8 cellular contexts compared by ENCODE assay signal in genomic region chr6:149317656-149318571, GRCh38. TPM values are rescaled to one million over a fixed set of nuclear protein-coding genes. Genes with fewer than 3 reads are reported as not detected.
DNase-seq lines count a peak whose midpoint lies in the region; ATAC-seq, FAIRE-seq and TF ChIP-seq lines count a peak whose summit lies in the region.

Gene TAB2, plus strand, starts transcription at chr6:149317712. Its CDS starts 52,286 bp downstream, at chr6:149369998.

- no peaks in the 10 kb centered on the region for H3K9me3 ChIP-seq in CD4-positive, alpha-beta T cell (ENCODE audit: control insufficient read depth, low read length)
- no peaks in the 10 kb centered on the region for H3K9me3 ChIP-seq in kidney (ENCODE audit: control insufficient read depth in 1 of 2, low read length in 2 of 2)

- peak within 1 kb of the TSS; percentile 95 for H3K27ac ChIP-seq in CD4-positive, alpha-beta T cell (ENCODE audit: low read depth, low read length)
- H3K27ac ChIP-seq in VCaP (peak within 1 kb of the TSS; percentile 96), kidney (ENCODE audit: low read depth in 2 of 2, low read length in 2 of 2) (peak within 1 kb of the TSS; percentile 95 to 96)

- H3K4me1 ChIP-seq in kidney (ENCODE audit: control insufficient read depth in 1 of 2, insufficient read depth in 1 of 2, low read depth in 1 of 2, low read length in 2 of 2): peaks cover 5 to 7% of the 10 kb centered on the region in 2 donors

- TF ChIP-seq CTCF in CD4-positive, alpha-beta T cell (IDR thresholded peaks at IDR 0.05): no peak
- TF ChIP-seq CTCF in VCaP (conservative IDR thresholded peaks at IDR 0.05): no peak
- TF ChIP-seq CTCF in kidney (IDR thresholded peaks at IDR 0.05; ENCODE audit: borderline replicate concordance, extremely low read depth, insufficient read depth): no peak

- POLR2A ChIA-PET in CD4-positive, alpha-beta T cell (lab: Charles Lee): interaction anchor here (0.5 to 2.4 kb wide), 20 partner anchors 10 to 400 kb away, joined by 3 to 16 read pairs (median 4); partner anchors contain the start of gene LATS1

- CTCF ChIA-PET in CD4-positive, alpha-beta T cell (lab: Charles Lee): interaction anchor here (1.4 to 1.7 kb wide), 3 partner anchors 83 to 167 kb away, joined by 3 to 4 read pairs (median 4); partner anchors contain the start of gene ZC3H12D

- H3K27me3 Mint-ChIP-seq in CD4-positive, alpha-beta T cell: no peaks in the 10 kb centered on the region
- H3K27me3 Mint-ChIP-seq in IgD-negative memory B cell: no peaks in the 10 kb centered on the region

- peak within 1 kb of the TSS; percentile 73 to 85 for H3K4me3 ChIP-seq in kidney (ENCODE audit: low read length in 2 of 2)

- DNase-seq in CD4-positive, alpha-beta T cell: peak; percentile 43 to 69 (median 56)
- DNase-seq in T47D (ENCODE audit: low read depth in 1 of 2, low spot score in 1 of 2) (peak; percentile 8 to 39), kidney (peak; percentile 86), COR-L47 (lab: John Stamatoyannopoulos, UW) (no peak)
- DNase-seq in stimulated activated CD4-positive, alpha-beta T cell treated with anti-CD3 and anti-CD28 coated beads, Interleukin-15, amount 100 ng/mL, for 24 hours: peak; percentile 87

- peak; percentile 32 for ATAC-seq in CD4-positive, alpha-beta T cell (ENCODE audit: poor library complexity)
- peak; percentile 25 for ATAC-seq in GM21423 (IDR thresholded peaks at IDR 0.05; ENCODE audit: unreplicated experiment)

- peaks cover 14% of the 10 kb centered on the region for H3K36me3 Mint-ChIP-seq in CD4-positive, alpha-beta T cell (ENCODE audit: low read depth)
- no peaks in the 10 kb centered on the region for H3K36me3 Mint-ChIP-seq in IgD-negative memory B cell

- in situ Hi-C loops in T47D (cut with HindIII; ENCODE audit: low pct_unique_long_range_greater_than_20kb, low sequenced_read_pairs): no loop called here

- peaks cover 58% of the 10 kb centered on the region for H3K4me1 Mint-ChIP-seq in CD4-positive, alpha-beta T cell (ENCODE audit: low read depth)
- H3K4me1 Mint-ChIP-seq in IgD-negative memory B cell: peaks cover 29 to 30% (median 30%) of the 10 kb centered on the region in 3 donors

- H3K9ac ChIP-seq in kidney (ENCODE audit: low read length in 2 of 2): peak within 1 kb of the TSS; percentile 68 to 92

- H3K27me3 ChIP-seq in CD4-positive, alpha-beta T cell (ENCODE audit: control insufficient read depth, insufficient read depth, low read length): no peaks in the 10 kb centered on the region

- intact Hi-C loops in CD4-positive, alpha-beta T cell (cut with DNase I, micrococcal nuclease): loop anchor here (1.0 to 10.0 kb wide), 8 partner anchors 49 to 235 kb away; no protein-coding TSS in a partner anchor
- intact Hi-C loops in kidney (cut with DNase I): no loop called here

- no peak for FAIRE-seq in kidney (lab: Jason Lieb, UNC)

- H3K36me3 ChIP-seq in kidney (ENCODE audit: control insufficient read depth in 1 of 2, insufficient read depth in 2 of 2, low read length in 2 of 2): no peaks in the 10 kb centered on the region

- H3K4me3 Mint-ChIP-seq in CD4-positive, alpha-beta T cell: peak within 1 kb of the TSS; percentile 95
- H3K4me3 Mint-ChIP-seq in IgD-negative memory B cell: peak within 1 kb of the TSS; percentile 83 to 98 (median 92)

- peak within 1 kb of the TSS; percentile 86 for H3K27ac Mint-ChIP-seq in CD4-positive, alpha-beta T cell
- H3K27ac Mint-ChIP-seq in IgD-negative memory B cell: peak within 1 kb of the TSS; percentile 78 to 95 (median 94)

- H3K9me3 Mint-ChIP-seq in CD4-positive, alpha-beta T cell: no peaks in the 10 kb centered on the region
- H3K9me3 Mint-ChIP-seq in IgD-negative memory B cell: no peaks in the 10 kb centered on the region

RNA-seq across cellular contexts. Expression of gene TAB2, which starts in this region (rescaled TPM):
- total RNA-seq in CD4-positive, alpha-beta T cell: 100 to 1,000 TPM; 121 to 123 TPM
- polyA plus RNA-seq in IgD-negative memory B cell (8.1 TPM), kidney (ENCODE audit: insufficient read depth, low read depth, low replicate concordance) (23.2 TPM)
- total RNA-seq in kidney: 50.1 TPM
